Comparison of ENCODE assay signal across 20 cellular contexts in genomic region chr19:4277051-4277700, GRCh38.
DNase-seq lines count a peak whose midpoint lies in the region; TF ChIP-seq lines count a peak whose summit lies in the region.
"Had no signal": no experiment of that assay in that cellular context is flagged by ENCODE, and none has a peak within 500 bp of the region (broad histone marks: within the 10 kb centered on the region; RNA-seq: fewer than 3 reads in every experiment).

No MANE protein-coding gene starts in this region.

- no peak for TF ChIP-seq CTCF in GM20000 (IDR thresholded peaks at IDR 0.05; ENCODE audit: extremely low read depth, missing control alignments)

- DNase-seq in COR-L47 (lab: John Stamatoyannopoulos, UW) (peak; percentile 59), NCI-H2227 (lab: John Stamatoyannopoulos, UW; ENCODE audit: unreplicated experiment) (peak; percentile 83), left kidney (ENCODE audit: low read depth, low spot score) (peak; percentile 40), NCI-H2081 (lab: John Stamatoyannopoulos, UW) (no peak), NCI-H1092 treated with DMSO at 0.1 percent for 48 hours (lab: John Stamatoyannopoulos, UW) (no peak), GM20000 (ENCODE audit: low spot score) (no peak)
- DNase-seq: activated B cell treated with CpG ODN at 0.5 μM for 24 hours; activated CD8-positive, alpha-beta T cell treated with anti-CD3 and anti-CD28 coated beads for 36 hours; activated naive CD4-positive, alpha-beta T cell treated with Interleukin-2 at 50 U/mL for 16 hours; activated T-cell treated with anti-CD3 and anti-CD28 coated beads, Interleukin-2, amount 50 U/mL, for 24 hours; cerebellar nuclear complex; erythroblast; foreskin melanocyte; KBM-7; kidney glomerular epithelial cell; naive thymus-derived CD8-positive, alpha-beta T cell; NCI-H2107; NCI-H82; PC-9; stimulated activated CD4-positive, alpha-beta T cell treated with anti-CD3 and anti-CD28 coated beads, Interleukin-2, amount 100 ng/mL, for 48 hours had no signal

Comparison
In these comparisons a context has a peak if more than half of its experiments do, and no peak if none do; other contexts are left out.
1. DNase-seq: peak in COR-L47 (single experiment), NCI-H2227 (single experiment) and left kidney (single experiment); none in NCI-H2081 (0 of 2), NCI-H1092 treated with DMSO at 0.1 percent for 48 hours (single experiment) and GM20000 (single experiment).